ENCODE assay signal across 9 cellular contexts in genomic region chr11:121929581-121929980, GRCh38.
DNase-seq lines count a peak whose midpoint lies in the region; ATAC-seq, FAIRE-seq and TF ChIP-seq lines count a peak whose summit lies in the region.
"Had no signal": no experiment of that assay in that cellular context is flagged by ENCODE, and none has a peak within 500 bp of the region (broad histone marks: within the 10 kb centered on the region; RNA-seq: fewer than 3 reads in every experiment).

No MANE protein-coding gene starts in this region.

- TF ChIP-seq EP300 in HepG2 (IDR thresholded peaks at IDR 0.05; ENCODE audit: low read depth in 2 of 2, low read length in 2 of 2) (no peak), HepG2 (CRISPR knock-in tag; IDR thresholded peaks at IDR 0.05; ENCODE audit: borderline replicate concordance) (no peak)

- TF ChIP-seq RAD21 in HepG2 (CRISPR knock-in tag; IDR thresholded peaks at IDR 0.05) = no peak

- H3K27me3 ChIP-seq in HepG2 (ENCODE audit: control insufficient read depth in 1 of 2, insufficient read depth in 2 of 2, low read length in 2 of 2) (no peaks in the 10 kb centered on the region), upper lobe of right lung (no peaks in the 10 kb centered on the region)

- no peak for TF ChIP-seq POLR2A in HepG2 (IDR thresholded peaks at IDR 0.05; ENCODE audit: insufficient read depth in 1 of 2, low read depth in 2 of 2, low read length in 2 of 2)
- no peak for TF ChIP-seq POLR2A in GM12891 (IDR thresholded peaks at IDR 0.05; ENCODE audit: low read depth, low read length)

- peak overlapping the region; percentile 63 for H3K9ac ChIP-seq in HepG2 (ENCODE audit: insufficient read depth, low read depth, low read length)

- in situ Hi-C loops in HepG2 (cut with HindIII; ENCODE audit: extremely low pct_ligation_motif_present, low pct_unique_long_range_greater_than_20kb) = no loop called here

- H3K36me3 ChIP-seq in HepG2 (replicated peaks in 1 of 2; ENCODE audit: control insufficient read depth in 1 of 2, insufficient read depth in 2 of 2, low read length in 2 of 2) (no peaks in the 10 kb centered on the region), upper lobe of right lung (no peaks in the 10 kb centered on the region)

- ATAC-seq in HepG2 = no peak
- peak; percentile 21 for ATAC-seq in upper lobe of right lung

- H3K4me3 ChIP-seq in HepG2 (replicated peaks in 1 of 3; ENCODE audit: insufficient read depth in 1 of 3, low read depth in 2 of 3, low read length in 3 of 3) (peak overlapping the region; percentile 9 to 58 (median 34); a peak in 3 of 6 replicates), upper lobe of right lung (peak overlapping the region; percentile 36)

- H3K4me1 ChIP-seq in HepG2 (ENCODE audit: insufficient read depth, low read length) (peaks cover 75% of the 10 kb centered on the region), upper lobe of right lung (peaks cover 11% of the 10 kb centered on the region)

- H3K4me2 ChIP-seq in HepG2 (ENCODE audit: low read depth, low read length) = peak overlapping the region; percentile 87

- BruUV-seq in HepG2 (replicated peaks; lab: Mats Ljungman, UMichigan) = no TSS peak

- H3K79me2 ChIP-seq in HepG2 (ENCODE audit: insufficient read depth, low read length) = no peaks in the 10 kb centered on the region

- POLR2A ChIA-PET in HepG2 (lab: Yijun Ruan, JAX) = no interaction called here

- CTCF ChIA-PET in HepG2 (lab: Yijun Ruan, JAX; ENCODE audit: low intra/inter-chr PET ratio, low total read pairs) = no interaction called here

- TF ChIP-seq CTCF in HepG2 (CRISPR knock-in tag; IDR thresholded peaks at IDR 0.05) = no peak
- no peak for TF ChIP-seq CTCF in upper lobe of right lung (IDR thresholded peaks at IDR 0.05)

- no peaks in the 10 kb centered on the region for H4K20me1 ChIP-seq in HepG2 (ENCODE audit: insufficient read depth, low read length)

- FAIRE-seq in HepG2 (lab: Jason Lieb, UNC) (no peak), GM12891 (lab: Jason Lieb, UNC) (no peak)
- FAIRE-seq: A204.1 had no signal

- DNase-seq in DMS53 (lab: John Stamatoyannopoulos, UW) = peak; percentile 7
- no peak for DNase-seq in DMS53 treated with DMSO at 0.1 percent for 48 hours (lab: John Stamatoyannopoulos, UW; ENCODE audit: unreplicated experiment)
- peak; percentile 44 for DNase-seq in dedifferentiated amniotic fluid mesenchymal stem cell (ENCODE audit: extremely low spot score)
- DNase-seq in HepG2 (ENCODE audit: low spot score) = peak; percentile 35
- no peak for DNase-seq in upper lobe of right lung
- no peak for DNase-seq in SW 1271 (lab: John Stamatoyannopoulos, UW)
- DNase-seq in NCI-H526 (lab: John Stamatoyannopoulos, UW) = no peak
- DNase-seq in GM12891 (ENCODE audit: insufficient read length, low spot score) = no peak

- intact Hi-C loops in HepG2 (cut with micrococcal nuclease; ENCODE audit: unreplicated experiment) (no loop called here), upper lobe of right lung (cut with DNase I) (no loop called here)

- WGBS in HepG2 (ENCODE audit: low lambda C conversion rate) = 32% methylated on average over 11 of the region's 11 CpGs

- no peaks in the 10 kb centered on the region for H3K9me3 ChIP-seq in HepG2 (ENCODE audit: low read length)
- H3K9me3 ChIP-seq in upper lobe of right lung = no peaks in the 10 kb centered on the region

- H3K27ac ChIP-seq in HepG2 (ENCODE audit: extremely low read length, insufficient read depth, low read length) (peak overlapping the region; percentile 90), upper lobe of right lung (peak overlapping the region; percentile 24)

- no peak overlapping the region for H2AFZ ChIP-seq in HepG2 (ENCODE audit: low read length)

TF ChIP-seq in HepG2, 621 proteins besides CTCF, POLR2A, EP300 and RAD21:
- TF ChIP-seq HNRNPL (IDR thresholded peaks at IDR 0.05; ENCODE audit: low read depth, low read length) (no peak), ZNF382 (CRISPR knock-in tag; IDR thresholded peaks at IDR 0.05; ENCODE audit: borderline replicate concordance) (no peak), ZMYM3 (CRISPR knock-in tag; IDR thresholded peaks at IDR 0.05) (no peak), ZNF501 (CRISPR knock-in tag; IDR thresholded peaks at IDR 0.05) (no peak), ZNF496 (CRISPR knock-in tag; IDR thresholded peaks at IDR 0.05; ENCODE audit: insufficient replicate concordance) (no peak), ZNF296 (CRISPR knock-in tag; conservative IDR thresholded peaks at IDR 0.05) (no peak), ZNF850 (CRISPR knock-in tag; conservative IDR thresholded peaks at IDR 0.05) (no peak), ZNF713 (CRISPR knock-in tag; IDR thresholded peaks at IDR 0.05) (no peak), KMT2B (CRISPR knock-in tag; IDR thresholded peaks at IDR 0.05) (no peak)
- TF ChIP-seq, protein P1, sequence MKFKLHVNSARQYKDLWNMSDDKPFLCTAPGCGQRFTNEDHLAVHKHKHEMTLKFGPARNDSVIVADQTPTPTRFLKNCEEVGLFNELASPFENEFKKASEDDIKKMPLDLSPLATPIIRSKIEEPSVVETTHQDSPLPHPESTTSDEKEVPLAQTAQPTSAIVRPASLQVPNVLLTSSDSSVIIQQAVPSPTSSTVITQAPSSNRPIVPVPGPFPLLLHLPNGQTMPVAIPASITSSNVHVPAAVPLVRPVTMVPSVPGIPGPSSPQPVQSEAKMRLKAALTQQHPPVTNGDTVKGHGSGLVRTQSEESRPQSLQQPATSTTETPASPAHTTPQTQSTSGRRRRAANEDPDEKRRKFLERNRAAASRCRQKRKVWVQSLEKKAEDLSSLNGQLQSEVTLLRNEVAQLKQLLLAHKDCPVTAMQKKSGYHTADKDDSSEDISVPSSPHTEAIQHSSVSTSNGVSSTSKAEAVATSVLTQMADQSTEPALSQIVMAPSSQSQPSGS (CRISPR knock-in tag; IDR thresholded peaks at IDR 0.05) = no peak
- TF ChIP-seq, protein P2, sequence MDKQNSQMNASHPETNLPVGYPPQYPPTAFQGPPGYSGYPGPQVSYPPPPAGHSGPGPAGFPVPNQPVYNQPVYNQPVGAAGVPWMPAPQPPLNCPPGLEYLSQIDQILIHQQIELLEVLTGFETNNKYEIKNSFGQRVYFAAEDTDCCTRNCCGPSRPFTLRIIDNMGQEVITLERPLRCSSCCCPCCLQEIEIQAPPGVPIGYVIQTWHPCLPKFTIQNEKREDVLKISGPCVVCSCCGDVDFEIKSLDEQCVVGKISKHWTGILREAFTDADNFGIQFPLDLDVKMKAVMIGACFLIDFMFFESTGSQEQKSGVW (CRISPR knock-in tag; IDR thresholded peaks at IDR 0.05; ENCODE audit: borderline replicate concordance) = no peak

TF ChIP-seq in GM12891, 5 proteins besides CTCF, POLR2A, EP300 and RAD21:
- TF ChIP-seq POU2F2 (IDR thresholded peaks at IDR 0.05; ENCODE audit: low read depth, low read length) (no peak), POLR2AphosphoS5 (IDR thresholded peaks at IDR 0.05; ENCODE audit: low read depth, low read length) (no peak), SPI1 (IDR thresholded peaks at IDR 0.05; ENCODE audit: low read depth, low read length) (no peak), TAF1 (IDR thresholded peaks at IDR 0.05; ENCODE audit: low read depth, low read length) (no peak), PAX5 (IDR thresholded peaks at IDR 0.05; ENCODE audit: insufficient read depth, low read length, severe bottlenecking) (no peak)

Comparison
In these comparisons a context has a peak if more than half of its experiments do, and no peak if none do; other contexts are left out.
1. DNase-seq: peak in DMS53 (single experiment), dedifferentiated amniotic fluid mesenchymal stem cell (single experiment) and HepG2 (single experiment); none in DMS53 treated with DMSO at 0.1 percent for 48 hours (single experiment), upper lobe of right lung (single experiment), SW 1271 (0 of 2), NCI-H526 (0 of 2) and GM12891 (single experiment).